10 cellular contexts compared by ENCODE assay signal in genomic region chr1:151238467-151238739, GRCh38. TPM values are rescaled to one million over a fixed set of nuclear protein-coding genes. Genes with fewer than 3 reads are reported as not detected.
DNase-seq lines count a peak whose midpoint lies in the region; ATAC-seq and TF ChIP-seq lines count a peak whose summit lies in the region.
"Had no signal": no experiment of that assay in that cellular context is flagged by ENCODE, and none has a peak within 500 bp of the region (broad histone marks: within the 10 kb centered on the region; RNA-seq: fewer than 3 reads in every experiment).

No MANE protein-coding gene starts in this region.

- peaks cover 14 to 87% (median 36%) of the 10 kb centered on the region in 3 donors for H3K36me3 Mint-ChIP-seq in CD8-positive, alpha-beta memory T cell

- H3K27ac ChIP-seq in skeletal muscle tissue (ENCODE audit: low read depth, low read length) (peak overlapping the region; percentile 81), WERI-Rb-1 (no peak overlapping the region), lower lobe of right lung (no peak overlapping the region)
- no peak overlapping the region for H3K27ac ChIP-seq in CD8-positive, alpha-beta memory T cell (ENCODE audit: low read depth, low read length)

- no peaks in the 10 kb centered on the region for H3K4me1 Mint-ChIP-seq in CD8-positive, alpha-beta memory T cell

- DNase-seq in GM03348 (ENCODE audit: low spot score) (peak; percentile 88), fibroblast of pulmonary artery (ENCODE audit: low read depth) (peak; percentile 67), WERI-Rb-1 (no peak), lower lobe of right lung (no peak), NCI-H526 (lab: John Stamatoyannopoulos, UW) (no peak)
- DNase-seq in CD8-positive, alpha-beta memory T cell: no peak
- DNase-seq: effector CD8-positive, alpha-beta T cell had no signal

- H3K4me3 ChIP-seq in fibroblast of pulmonary artery (replicated peaks; ENCODE audit: low read depth, low read length) (no peak overlapping the region), skeletal muscle tissue (ENCODE audit: low read length in 3 of 3) (no peak overlapping the region), WERI-Rb-1 (ENCODE audit: low read depth, low read length) (no peak overlapping the region), lower lobe of right lung (no peak overlapping the region)
- no peak overlapping the region for H3K4me3 ChIP-seq in CD8-positive, alpha-beta memory T cell (ENCODE audit: low read length)

- H3K9me3 ChIP-seq in skeletal muscle tissue (ENCODE audit: control insufficient read depth in 3 of 3, low read length in 3 of 3) (no peaks in the 10 kb centered on the region), WERI-Rb-1 (ENCODE audit: severe bottlenecking) (no peaks in the 10 kb centered on the region), lower lobe of right lung (no peaks in the 10 kb centered on the region)
- H3K9me3 ChIP-seq in CD8-positive, alpha-beta memory T cell (ENCODE audit: low read length): no peaks in the 10 kb centered on the region

- POLR2A ChIA-PET in CD8-positive, alpha-beta memory T cell (lab: Charles Lee): no interaction called here

- no peaks in the 10 kb centered on the region for H3K27me3 ChIP-seq in skeletal muscle tissue (ENCODE audit: control insufficient read depth in 3 of 3, insufficient read depth in 3 of 3, low read length in 3 of 3)
- H3K27me3 ChIP-seq in WERI-Rb-1 (ENCODE audit: insufficient read depth, low read depth, severe bottlenecking): no peaks in the 10 kb centered on the region
- H3K27me3 ChIP-seq in lower lobe of right lung (ENCODE audit: low read depth): no peaks in the 10 kb centered on the region
- no peaks in the 10 kb centered on the region for H3K27me3 ChIP-seq in CD8-positive, alpha-beta memory T cell (ENCODE audit: insufficient read depth, low read length, poor library complexity, severe bottlenecking)

- H3K36me3 ChIP-seq in skeletal muscle tissue (ENCODE audit: control insufficient read depth in 3 of 3, insufficient read depth in 3 of 3, low read length in 3 of 3): peaks cover 44 to 83% (median 82%) of the 10 kb centered on the region in 3 donors
- peaks cover 100% of the 10 kb centered on the region for H3K36me3 ChIP-seq in WERI-Rb-1
- peaks cover 100% of the 10 kb centered on the region for H3K36me3 ChIP-seq in lower lobe of right lung
- H3K36me3 ChIP-seq in CD8-positive, alpha-beta memory T cell (ENCODE audit: insufficient read depth, low read length): peaks cover 53% of the 10 kb centered on the region

- H3K9ac ChIP-seq in skeletal muscle tissue (ENCODE audit: low read depth in 1 of 3, low read length in 3 of 3): no peak overlapping the region

- intact Hi-C loops in lower lobe of right lung (cut with DNase I): no loop called here

- H3K4me1 ChIP-seq in skeletal muscle tissue (ENCODE audit: control insufficient read depth in 3 of 3, insufficient read depth in 3 of 3, low read length in 3 of 3): peaks cover 0 to 11% (median 3%) of the 10 kb centered on the region in 3 donors
- H3K4me1 ChIP-seq in lower lobe of right lung: no peaks in the 10 kb centered on the region
- no peaks in the 10 kb centered on the region for H3K4me1 ChIP-seq in CD8-positive, alpha-beta memory T cell (ENCODE audit: insufficient read depth, low read length)

- CTCF ChIA-PET in CD8-positive, alpha-beta memory T cell (lab: Charles Lee): interaction anchor here (2.1 kb wide), 1 partner anchor 12 kb away, joined by 6 read pairs; no protein-coding TSS in a partner anchor

- peak overlapping the region in 2 of 8 donors; percentile 10 to 24 for H3K27ac Mint-ChIP-seq in CD8-positive, alpha-beta memory T cell
- H3K27ac Mint-ChIP-seq: activated T-helper 2 cell treated with anti-CD3 and anti-CD28 coated beads, Interferon-gamma antibody, Interleukin-2, Interleukin-4, amounts not matched to agents 10 μg/mL and 5 μg/mL and 100 μg/mL, durations not matched to agents 14 hours and 24 hours and 36 hours had no signal

- H3K27me3 Mint-ChIP-seq in CD8-positive, alpha-beta memory T cell: no peaks in the 10 kb centered on the region

- H3K9me3 Mint-ChIP-seq in CD8-positive, alpha-beta memory T cell: no peaks in the 10 kb centered on the region
- H3K9me3 Mint-ChIP-seq: activated T-helper 2 cell treated with anti-CD3 and anti-CD28 coated beads, Interferon-gamma antibody, Interleukin-2, Interleukin-4, amounts not matched to agents 10 μg/mL and 5 μg/mL and 100 μg/mL, durations not matched to agents 14 hours and 24 hours and 36 hours had no signal

- H3K4me3 Mint-ChIP-seq in CD8-positive, alpha-beta memory T cell: no peak overlapping the region

- TF ChIP-seq CTCF in fibroblast of pulmonary artery (IDR thresholded peaks at IDR 0.05; ENCODE audit: low read length, missing control alignments) (no peak), WERI-Rb-1 (IDR thresholded peaks at IDR 0.05; ENCODE audit: low read depth, low read length) (no peak), lower lobe of right lung (IDR thresholded peaks at IDR 0.05) (no peak)

- peak; percentile 98 for ATAC-seq in SK-N-SH treated with all-trans-retinoic acid at 6 μM for 48 hours
- no peak for ATAC-seq in lower lobe of right lung

TF ChIP-seq in SK-N-SH treated with all-trans-retinoic acid at 6 μM for 48 hours, 23 proteins besides CTCF, POLR2A, EP300 and RAD21:
- TF ChIP-seq TOX (CRISPR knock-in tag; IDR thresholded peaks at IDR 0.05; ENCODE audit: borderline replicate concordance) (peak; percentile 60), RARB (CRISPR knock-in tag; IDR thresholded peaks at IDR 0.05) (peak; percentile 12; the same call in 1 of the 2 replicates), ZNF8 (CRISPR knock-in tag; IDR thresholded peaks at IDR 0.05) (no peak)

RNA-seq across cellular contexts. Expression of gene PSMD4, which starts 16.1 kb away (rescaled TPM):
- total RNA-seq in skeletal muscle tissue (145 TPM), lower lobe of right lung (106 TPM)
- 100 to 1,000 TPM; 250 to 256 TPM for total RNA-seq in CD8-positive, alpha-beta memory T cell
- 239 TPM for polyA plus RNA-seq in CD8-positive, alpha-beta memory T cell

RNA-seq across cellular contexts. Expression of gene PIP5K1A, which starts 40.1 kb away (rescaled TPM):
- total RNA-seq in skeletal muscle tissue (51.7 TPM), lower lobe of right lung (47.9 TPM)
- 10 to 100 TPM; 76.7 to 77.0 TPM for total RNA-seq in CD8-positive, alpha-beta memory T cell
- 13.0 TPM for polyA plus RNA-seq in CD8-positive, alpha-beta memory T cell

RNA-seq across cellular contexts. Expression of gene ZNF687, which starts 43.7 kb away (rescaled TPM):
- total RNA-seq in skeletal muscle tissue: 5.7 TPM
- total RNA-seq in lower lobe of right lung: 23.7 TPM
- total RNA-seq in CD8-positive, alpha-beta memory T cell: 10 to 100 TPM; 23.8 to 26.5 TPM
- 1.6 TPM for polyA plus RNA-seq in CD8-positive, alpha-beta memory T cell

RNA-seq across cellular contexts. Expression of gene VPS72, which starts 48.4 kb away (rescaled TPM):
- total RNA-seq in skeletal muscle tissue (35.0 TPM), lower lobe of right lung (45.3 TPM)
- 10 to 100 TPM; 84.4 to 85.4 TPM for total RNA-seq in CD8-positive, alpha-beta memory T cell
- polyA plus RNA-seq in CD8-positive, alpha-beta memory T cell: 68.3 TPM

Comparison
In these comparisons a context has a peak if more than half of its experiments do, and no peak if none do; other contexts are left out.
1. DNase-seq: peak in GM03348 (single experiment) and fibroblast of pulmonary artery (single experiment); none in WERI-Rb-1 (single experiment), lower lobe of right lung (single experiment), NCI-H526 (0 of 2) and CD8-positive, alpha-beta memory T cell (0 of 5).